ENCODE assay signal across 15 cellular contexts in genomic region chr6:142932788-142933362, GRCh38.
DNase-seq lines count a peak whose midpoint lies in the region; ATAC-seq and TF ChIP-seq lines count a peak whose summit lies in the region.
"Had no signal": no experiment of that assay in that cellular context is flagged by ENCODE, and none has a peak within 500 bp of the region (broad histone marks: within the 10 kb centered on the region; RNA-seq: fewer than 3 reads in every experiment).

No MANE protein-coding gene starts in this region.

- no peak for TF ChIP-seq CTCF in GM06990 (IDR thresholded peaks at IDR 0.05; ENCODE audit: insufficient read depth, low read length, poor library complexity, severe bottlenecking)

- H3K9me3 ChIP-seq in KOPT-K1 (ENCODE audit: insufficient read depth, low read length, poor library complexity, severe bottlenecking): no peaks in the 10 kb centered on the region
- H3K9me3 ChIP-seq: body of pancreas, left lung, thyroid gland had no signal

- DNase-seq in GM06990 (ENCODE audit: extremely low read depth, insufficient read length) (peak; percentile 31), islet precursor cell (no peak), HuH-7 (ENCODE audit: low spot score) (no peak), NOMO-1 (lab: John Stamatoyannopoulos, UW; ENCODE audit: unreplicated experiment in 2 of 2) (no peak)
- DNase-seq in central memory CD8-positive, alpha-beta T cell (ENCODE audit: low spot score in 2 of 2): no peak
- DNase-seq: body of pancreas, head of caudate nucleus, left lung, NCI-H1694 treated with DMSO at 0.1 percent for 48 hours, thyroid gland had no signal

- H3K27ac ChIP-seq in KOPT-K1 (ENCODE audit: low read depth, low read length, poor library complexity, severe bottlenecking): peak overlapping the region; percentile 100
- H3K27ac ChIP-seq: body of pancreas, left lung, skin epidermis, thyroid gland had no signal

- H3K4me1 Mint-ChIP-seq in central memory CD8-positive, alpha-beta T cell: peaks cover 79% of the 10 kb centered on the region

- 0 out of 2 replicates have a peak overlapping the region, but pooled peaks have one; percentile 7 for H3K4me3 ChIP-seq in GM06990 (replicated peaks; ENCODE audit: low read depth, low read length)
- H3K4me3 ChIP-seq: body of pancreas, left lung, skin epidermis, thyroid gland had no signal

- H3K27me3 ChIP-seq in GM06990 (replicated peaks; ENCODE audit: control insufficient read depth, insufficient read depth, low read length): no peaks in the 10 kb centered on the region
- H3K27me3 ChIP-seq: body of pancreas, left lung, thyroid gland had no signal

- no peaks in the 10 kb centered on the region for H3K9me3 Mint-ChIP-seq in central memory CD8-positive, alpha-beta T cell

- H3K27me3 Mint-ChIP-seq in central memory CD8-positive, alpha-beta T cell: no peaks in the 10 kb centered on the region

- peaks cover 24% of the 10 kb centered on the region for H3K36me3 Mint-ChIP-seq in central memory CD8-positive, alpha-beta T cell (ENCODE audit: insufficient read depth)

- H3K27ac Mint-ChIP-seq in central memory CD8-positive, alpha-beta T cell (ENCODE audit: low read depth): peak overlapping the region; percentile 95

- peak; percentile 31 for ATAC-seq in GM19035 (IDR thresholded peaks at IDR 0.05; ENCODE audit: unreplicated experiment)
- ATAC-seq in central memory CD8-positive, alpha-beta T cell (replicated peaks; ENCODE audit: extremely low read depth, poor library complexity, severe bottlenecking): no peak
- no peak for ATAC-seq in HG02588 (IDR thresholded peaks at IDR 0.05; ENCODE audit: unreplicated experiment)
- ATAC-seq: body of pancreas, HCT116, left lung had no signal

- peak overlapping the region; percentile 61 for H3K4me3 Mint-ChIP-seq in central memory CD8-positive, alpha-beta T cell

- H3K36me3 ChIP-seq in GM06990 (ENCODE audit: control insufficient read depth, insufficient read depth, low read length): no peaks in the 10 kb centered on the region
- no peaks in the 10 kb centered on the region for H3K36me3 ChIP-seq in KOPT-K1 (ENCODE audit: insufficient read depth, low read length)
- H3K36me3 ChIP-seq: left lung, thyroid gland had no signal
